In genomic region chr7:112204776-112205347, GRCh38 we compare ENCODE assay signal across 8 cellular contexts. TPM values are rescaled to one million over a fixed set of nuclear protein-coding genes. Genes with fewer than 3 reads are reported as not detected.
A peak's percentile ranks its signal among the peaks of the same experiment; 100 is the strongest.
DNase-seq lines count a peak whose midpoint lies in the region; ATAC-seq, FAIRE-seq and TF ChIP-seq lines count a peak whose summit lies in the region.

No MANE protein-coding gene starts in this region.

- no peak overlapping the region for H3K27ac ChIP-seq in trophoblast cell (ENCODE audit: low read depth, low read length)

- ATAC-seq in WTC11 = no peak

- H3K4me2 ChIP-seq in trophoblast cell (ENCODE audit: low read length) = peak overlapping the region; percentile 63

- H3K36me3 ChIP-seq in trophoblast cell (ENCODE audit: control insufficient read depth in 1 of 2, insufficient read depth in 2 of 2, low read length in 2 of 2) = no peaks in the 10 kb centered on the region

- no peak for FAIRE-seq in GM12892 (lab: Jason Lieb, UNC)

- H3K4me1 ChIP-seq in trophoblast cell (ENCODE audit: control insufficient read depth in 1 of 2, insufficient read depth in 2 of 2, low read length in 2 of 2) = peaks cover 3 to 6% of the 10 kb centered on the region in 2 experiments

- H3K4me1 Mint-ChIP-seq in WTC11 = peaks cover 33% of the 10 kb centered on the region

- peak overlapping the region; percentile 11 for H3K9ac ChIP-seq in trophoblast cell (ENCODE audit: low read length)

- H2BK5ac ChIP-seq in trophoblast cell (ENCODE audit: low read depth, low read length, poor library complexity) = no peak overlapping the region

- WGBS in trophoblast cell (ENCODE audit: extremely low coverage, insufficient coverage, insufficient read length) = no CpG with 5 or more reads among the region's 10 CpGs

- H3K4me3 ChIP-seq in foreskin fibroblast (ENCODE audit: low read depth in 1 of 2, low read length in 2 of 2) (peak overlapping the region; percentile 67 to 73), trophoblast cell (ENCODE audit: low read depth, low read length) (peak overlapping the region; percentile 88)

- peak overlapping the region; percentile 48; the same call in 1 of the 2 replicates for H3K27ac Mint-ChIP-seq in WTC11

- DNase-seq in DMS53 treated with DMSO at 0.1 percent for 48 hours (lab: John Stamatoyannopoulos, UW; ENCODE audit: unreplicated experiment) (peak; percentile 53), Kasumi-1 (lab: John Stamatoyannopoulos, UW) (peak; percentile 45 to 62), WTC11 (ENCODE audit: low spot score) (no peak), foreskin fibroblast (peak in 1 of 2 donors; percentile 41), trophoblast cell (peak in 1 of 2 donors; percentile 19), NCI-H774 (lab: John Stamatoyannopoulos, UW) (no peak), NCI-H1436 (lab: John Stamatoyannopoulos, UW) (no peak), GM12892 (ENCODE audit: insufficient read length) (no peak)

- peaks cover 7% of the 10 kb centered on the region for H3K9me3 Mint-ChIP-seq in WTC11

- TF ChIP-seq POLR2A in GM12892 (IDR thresholded peaks at IDR 0.05; ENCODE audit: low read depth, low read length) = no peak

- no peak overlapping the region for H3K23ac ChIP-seq in trophoblast cell (ENCODE audit: low read length)

- H3K27me3 ChIP-seq in trophoblast cell (ENCODE audit: insufficient read depth, low read length) = no peaks in the 10 kb centered on the region

- peak overlapping the region; percentile 25 for H3K4ac ChIP-seq in trophoblast cell (ENCODE audit: low read depth, low read length)

- no peak for TF ChIP-seq CTCF in WTC11 (IDR thresholded peaks at IDR 0.05)
- TF ChIP-seq CTCF in foreskin fibroblast (IDR thresholded peaks at IDR 0.05; ENCODE audit: low read depth, low read length) = no peak

- H3K27me3 Mint-ChIP-seq in WTC11 (ENCODE audit: low read depth) = no peaks in the 10 kb centered on the region

- H3K36me3 Mint-ChIP-seq in WTC11 = no peaks in the 10 kb centered on the region

- CTCF ChIA-PET in WTC11 (lab: Charles Lee) = interaction anchor here (0.9 to 1.4 kb wide), 5 partner anchors 140 to 463 kb away, joined by 3 to 5 read pairs (median 4); no protein-coding TSS in a partner anchor

- H3K79me1 ChIP-seq in trophoblast cell (ENCODE audit: low read length) = peaks cover 13% of the 10 kb centered on the region

- POLR2A ChIA-PET in WTC11 (lab: Charles Lee) = interaction anchor here (0.7 to 3.6 kb wide), 10 partner anchors 9 to 449 kb away, joined by 3 to 18 read pairs (median 3); partner anchors contain the start of gene IFRD1

- H3K79me2 ChIP-seq in trophoblast cell (ENCODE audit: control insufficient read depth, insufficient read depth, low read length, poor library complexity) = peaks cover 13% of the 10 kb centered on the region

- no peak overlapping the region for H3K18ac ChIP-seq in trophoblast cell (ENCODE audit: low read length)

- H2BK12ac ChIP-seq in trophoblast cell (ENCODE audit: low read length) = no peak overlapping the region

- H4K12ac ChIP-seq in trophoblast cell (ENCODE audit: low read depth, low read length) = no peak overlapping the region

- no peak overlapping the region for H2BK120ac ChIP-seq in trophoblast cell (ENCODE audit: insufficient read depth, low read length, poor library complexity)

- H4K91ac ChIP-seq in trophoblast cell (ENCODE audit: low read depth, low read length) = no peak overlapping the region

- H3K14ac ChIP-seq in trophoblast cell (ENCODE audit: low read length) = peak overlapping the region; percentile 21

- peak overlapping the region; percentile 77 for H2AFZ ChIP-seq in trophoblast cell (ENCODE audit: insufficient read depth, low read length, poor library complexity)

- H4K8ac ChIP-seq in trophoblast cell (ENCODE audit: low read depth, low read length) = no peak overlapping the region

- peak overlapping the region; percentile 89 for H3K4me3 Mint-ChIP-seq in WTC11

- H3K9me3 ChIP-seq in trophoblast cell (ENCODE audit: insufficient read depth, low read depth, low read length) = no peaks in the 10 kb centered on the region

- H2AK5ac ChIP-seq in trophoblast cell (ENCODE audit: low read length) = no peak overlapping the region

TF ChIP-seq in WTC11, 78 proteins besides CTCF, POLR2A, EP300 and RAD21:
- TF ChIP-seq ZNF416 (CRISPR knock-in tag; IDR thresholded peaks at IDR 0.05) = no peak
- TF ChIP-seq CREM (CRISPR knock-in tag; IDR thresholded peaks at IDR 0.05) = no peak
- TF ChIP-seq ATF2 (CRISPR knock-in tag; IDR thresholded peaks at IDR 0.05; ENCODE audit: borderline replicate concordance, low read depth) = no peak

RNA-seq across cellular contexts. Expression of gene DOCK4, which starts 1.3 kb away (rescaled TPM):
- total RNA-seq in WTC11 (2021) = 13.3 to 20.4 TPM (median 15.2 TPM) in 3 replicates
- polyA plus RNA-seq in trophoblast cell (2013) = 19.9 and 21.5 TPM in 2 replicates
- polyA plus RNA-seq in GM12892 (2012; ENCODE audit: missing spikeins) = 2.8 TPM

RNA-seq across cellular contexts. Expression of gene ZNF277, which starts 1.6 kb away (rescaled TPM):
- 18.3 to 22.5 TPM (median 20.6 TPM) in 3 replicates for total RNA-seq in WTC11 (2021)
- polyA plus RNA-seq in trophoblast cell (2013) = 48.3 and 54.2 TPM in 2 replicates
- 38.4 TPM for polyA plus RNA-seq in GM12892 (2012; ENCODE audit: missing spikeins)

Comparison
In these comparisons a context has a peak if more than half of its experiments do, and no peak if none do; other contexts are left out.
1. DNase-seq: peak in DMS53 treated with DMSO at 0.1 percent for 48 hours (single experiment) and Kasumi-1 (2 of 2); none in WTC11 (single experiment), NCI-H774 (single experiment), NCI-H1436 (single experiment) and GM12892 (single experiment).